ENCODE assay signal across 8 cellular contexts in genomic region chr3:71581981-71582611, GRCh38. TPM values are rescaled to one million over a fixed set of nuclear protein-coding genes. Genes with fewer than 3 reads are reported as not detected.
DNase-seq lines count a peak whose midpoint lies in the region; ATAC-seq, FAIRE-seq and TF ChIP-seq lines count a peak whose summit lies in the region.

No MANE protein-coding gene starts in this region.

- peaks cover 0 to 2% of the 10 kb centered on the region in 2 donors for H3K4me1 ChIP-seq in small intestine (ENCODE audit: control insufficient read depth in 2 of 2, insufficient read depth in 1 of 2, low read depth in 1 of 2, low read length in 1 of 2)

- no peak for ATAC-seq in central memory CD8-positive, alpha-beta T cell (replicated peaks; ENCODE audit: extremely low read depth, poor library complexity, severe bottlenecking)
- ATAC-seq in GM21737 (IDR thresholded peaks at IDR 0.05; ENCODE audit: unreplicated experiment) = no peak
- no peak for ATAC-seq in HG02678 (IDR thresholded peaks at IDR 0.05; ENCODE audit: unreplicated experiment)

- FAIRE-seq in small intestine (lab: Jason Lieb, UNC) = no peak

- no peaks in the 10 kb centered on the region for H3K36me3 ChIP-seq in BJ (ENCODE audit: control insufficient read depth, insufficient read depth, low read length)
- no peaks in the 10 kb centered on the region for H3K36me3 ChIP-seq in WERI-Rb-1
- H3K36me3 ChIP-seq in small intestine (ENCODE audit: control insufficient read depth in 2 of 2, insufficient read depth in 2 of 2, low read length in 2 of 2) = no peaks in the 10 kb centered on the region

- DNase-seq in BJ (ENCODE audit: low read depth) (no peak), Kasumi-1 (lab: John Stamatoyannopoulos, UW) (peak; percentile 89 to 91), WERI-Rb-1 (peak; percentile 29), islet precursor cell (peak; percentile 68), small intestine (peak; percentile 43)
- peak in 1 of 2 donors; percentile 11 for DNase-seq in central memory CD8-positive, alpha-beta T cell (ENCODE audit: low spot score in 2 of 2)

- H3K9me3 ChIP-seq in WERI-Rb-1 (ENCODE audit: severe bottlenecking) (no peaks in the 10 kb centered on the region), small intestine (ENCODE audit: control insufficient read depth, low read depth) (no peaks in the 10 kb centered on the region)

- H3K4me3 ChIP-seq in BJ (ENCODE audit: low read depth, low read length) (peak overlapping the region; percentile 79), WERI-Rb-1 (ENCODE audit: low read depth, low read length) (peak overlapping the region; percentile 73), small intestine (ENCODE audit: low read depth in 1 of 2, low read length in 2 of 2) (peak overlapping the region; percentile 67 to 94)

- no peaks in the 10 kb centered on the region for H3K9me3 Mint-ChIP-seq in central memory CD8-positive, alpha-beta T cell

- H3K27me3 Mint-ChIP-seq in central memory CD8-positive, alpha-beta T cell = peaks cover 10% of the 10 kb centered on the region

- H3K36me3 Mint-ChIP-seq in central memory CD8-positive, alpha-beta T cell (ENCODE audit: insufficient read depth) = peaks cover 26% of the 10 kb centered on the region

- H3K4me1 Mint-ChIP-seq in central memory CD8-positive, alpha-beta T cell = peaks cover 30% of the 10 kb centered on the region

- WGBS in small intestine, 3 donors = 0 to 1% (median 0%) methylated on average over 55 to 62 of the region's 62 CpGs

- H3K4me3 Mint-ChIP-seq in central memory CD8-positive, alpha-beta T cell = peak overlapping the region; percentile 96

- TF ChIP-seq CTCF in BJ (IDR thresholded peaks at IDR 0.05; ENCODE audit: insufficient read depth, low read depth, low read length) = no peak
- no peak for TF ChIP-seq CTCF in WERI-Rb-1 (IDR thresholded peaks at IDR 0.05; ENCODE audit: low read depth, low read length)

- POLR2A ChIA-PET in BJ (lab: Charles Lee) = interaction anchor here (0.6 kb wide), 1 partner anchor 58 kb away, joined by 4 read pairs; no protein-coding TSS in a partner anchor

- CTCF ChIA-PET in BJ (lab: Yijun Ruan, JAX) = interaction anchor here (1.1 to 1.3 kb wide), 3 partner anchors 19 to 454 kb away, joined by 3 read pairs; no protein-coding TSS in a partner anchor

- peak overlapping the region; percentile 94 for H3K27ac Mint-ChIP-seq in central memory CD8-positive, alpha-beta T cell (ENCODE audit: low read depth)

- H3K27ac ChIP-seq in WERI-Rb-1 (no peak overlapping the region), small intestine (ENCODE audit: low read depth in 1 of 2, low read length in 1 of 2) (peak overlapping the region; percentile 82 to 88)

- H3K27me3 ChIP-seq in BJ (ENCODE audit: control insufficient read depth, insufficient read depth, low read length) (no peaks in the 10 kb centered on the region), WERI-Rb-1 (ENCODE audit: insufficient read depth, low read depth, severe bottlenecking) (peaks cover 32% of the 10 kb centered on the region), small intestine (ENCODE audit: control insufficient read depth in 2 of 2, insufficient read depth in 2 of 2, low read length in 2 of 2) (no peaks in the 10 kb centered on the region)

RNA-seq across cellular contexts. Expression of gene FOXP1, which starts 1.4 kb away (rescaled TPM):
- 32.3 and 37.0 TPM in 2 replicates for polyA plus RNA-seq in BJ (2011; rRNA removed)
- polyA minus RNA-seq in BJ (2011; rRNA and poly(A)+ RNA removed) = 101 and 120 TPM in 2 replicates
- 10 to 100 TPM in 2 of 3 donors, 1 to 10 TPM in 1; 4.9 to 18.8 (median 11.9) TPM for polyA plus RNA-seq in small intestine
